Comparison of ENCODE assay signal across 12 cellular contexts in genomic region chr6:111461860-111462259, GRCh38. TPM values are rescaled to one million over a fixed set of nuclear protein-coding genes. Genes with fewer than 3 reads are reported as not detected.
DNase-seq lines count a peak whose midpoint lies in the region; ATAC-seq and TF ChIP-seq lines count a peak whose summit lies in the region.
"Had no signal": no experiment of that assay in that cellular context is flagged by ENCODE, and none has a peak within 500 bp of the region (broad histone marks: within the 10 kb centered on the region; RNA-seq: fewer than 3 reads in every experiment).

No MANE protein-coding gene starts in this region.

- H3K36me3 ChIP-seq in fibroblast of lung (ENCODE audit: control insufficient read depth, insufficient read depth, low read length): peaks cover 6% of the 10 kb centered on the region

- ATAC-seq in activated T-cell treated with anti-CD3 and anti-CD28 coated beads, Interleukin-2, amount 50 U/mL, for 72 hours (replicated peaks in 1 of 2): no peak
- ATAC-seq in stimulated activated naive CD8-positive, alpha-beta T cell treated with anti-CD3 and anti-CD28 coated beads, Interleukin-15, amount 100 ng/mL, for 72 hours: peak; percentile 42
- ATAC-seq in HG03139 (IDR thresholded peaks at IDR 0.05; ENCODE audit: unreplicated experiment) (no peak), HG03039 (IDR thresholded peaks at IDR 0.05; ENCODE audit: unreplicated experiment) (no peak)

- no peak overlapping the region for H3K9ac ChIP-seq in fibroblast of lung (ENCODE audit: insufficient read depth, low read length)

- peaks cover 2% of the 10 kb centered on the region for H4K20me1 ChIP-seq in fibroblast of lung (ENCODE audit: control insufficient read depth, extremely low read depth, insufficient read depth, low read length)

- peaks cover 3% of the 10 kb centered on the region for H3K4me1 ChIP-seq in fibroblast of lung (ENCODE audit: control insufficient read depth, extremely low read depth, insufficient read depth, low read length)

- H2AFZ ChIP-seq in fibroblast of lung (ENCODE audit: low read length): no peak overlapping the region

- H3K27ac ChIP-seq in fibroblast of lung (ENCODE audit: insufficient read depth, low read length): peak overlapping the region; percentile 28

- peaks cover 12 to 22% of the 10 kb centered on the region in 2 donors for H3K9me3 Mint-ChIP-seq in activated T-cell treated with anti-CD3 and anti-CD28 coated beads, Interleukin-2, amount 50 U/mL, for 72 hours
- H3K9me3 Mint-ChIP-seq in T-helper 2 cell treated with Interferon-gamma antibody and Interleukin-4, amounts not matched to agents 5 μg/mL and 100 μg/mL, for 36 hours: peaks cover 28% of the 10 kb centered on the region
- H3K9me3 Mint-ChIP-seq in stimulated activated naive CD8-positive, alpha-beta T cell treated with anti-CD3 and anti-CD28 coated beads, Interleukin-15, amount 100 ng/mL, for 72 hours: peaks cover 28 to 31% of the 10 kb centered on the region in 2 donors

- no peaks in the 10 kb centered on the region for H3K27me3 ChIP-seq in fibroblast of lung (ENCODE audit: control insufficient read depth, insufficient read depth, low read length)
- H3K27me3 ChIP-seq: BE2C had no signal

- no peak for TF ChIP-seq CTCF in fibroblast of lung (conservative IDR thresholded peaks at IDR 0.05 in 1 of 2, IDR thresholded peaks at IDR 0.05 in 1 of 2; ENCODE audit: low read depth in 1 of 2, low read length in 2 of 2)

- H3K4me3 Mint-ChIP-seq in activated T-cell treated with anti-CD3 and anti-CD28 coated beads, Interleukin-2, amount 50 U/mL, for 72 hours: peak overlapping the region; percentile 42 to 80
- H3K4me3 Mint-ChIP-seq in T-helper 2 cell treated with Interferon-gamma antibody and Interleukin-4, amounts not matched to agents 5 μg/mL and 100 μg/mL, for 36 hours: peak overlapping the region; percentile 65
- H3K4me3 Mint-ChIP-seq in stimulated activated naive CD8-positive, alpha-beta T cell treated with anti-CD3 and anti-CD28 coated beads, Interleukin-15, amount 100 ng/mL, for 72 hours: peak overlapping the region; percentile 47 to 53

- peak overlapping the region; percentile 87 for H3K4me2 ChIP-seq in fibroblast of lung (ENCODE audit: extremely low read depth, insufficient read depth, low read length)

- H3K27ac Mint-ChIP-seq in activated T-cell treated with anti-CD3 and anti-CD28 coated beads, Interleukin-2, amount 50 U/mL, for 72 hours: peak overlapping the region; percentile 71
- peak overlapping the region; percentile 60 for H3K27ac Mint-ChIP-seq in T-helper 2 cell treated with Interferon-gamma antibody and Interleukin-4, amounts not matched to agents 5 μg/mL and 100 μg/mL, for 36 hours
- peak overlapping the region in 1 of 2 donors; percentile 31 for H3K27ac Mint-ChIP-seq in stimulated activated naive CD8-positive, alpha-beta T cell treated with anti-CD3 and anti-CD28 coated beads, Interleukin-15, amount 100 ng/mL, for 72 hours

- H3K79me2 ChIP-seq in fibroblast of lung (ENCODE audit: control insufficient read depth, insufficient read depth, low read length): peaks cover 74% of the 10 kb centered on the region

- peak overlapping the region in 3 of 4 experiments; percentile 19 to 39 (median 26) for H3K4me3 ChIP-seq in fibroblast of lung (replicated peaks in 1 of 4; ENCODE audit: control extremely low read depth in 1 of 4, insufficient read depth in 1 of 4, low read depth in 3 of 4, low read length in 4 of 4)

- H3K4me1 Mint-ChIP-seq in activated T-cell treated with anti-CD3 and anti-CD28 coated beads, Interleukin-2, amount 50 U/mL, for 72 hours (ENCODE audit: low read depth): peaks cover 20% of the 10 kb centered on the region
- peaks cover 18% of the 10 kb centered on the region for H3K4me1 Mint-ChIP-seq in T-helper 2 cell treated with Interferon-gamma antibody and Interleukin-4, amounts not matched to agents 5 μg/mL and 100 μg/mL, for 36 hours (ENCODE audit: low read depth)
- peaks cover 29% of the 10 kb centered on the region for H3K4me1 Mint-ChIP-seq in stimulated activated naive CD8-positive, alpha-beta T cell treated with anti-CD3 and anti-CD28 coated beads, Interleukin-15, amount 100 ng/mL, for 72 hours

- peaks cover 25 to 27% of the 10 kb centered on the region in 2 donors for H3K36me3 Mint-ChIP-seq in activated T-cell treated with anti-CD3 and anti-CD28 coated beads, Interleukin-2, amount 50 U/mL, for 72 hours (ENCODE audit: insufficient read depth in 2 of 2)
- H3K36me3 Mint-ChIP-seq in T-helper 2 cell treated with Interferon-gamma antibody and Interleukin-4, amounts not matched to agents 5 μg/mL and 100 μg/mL, for 36 hours (ENCODE audit: low read depth): peaks cover 36% of the 10 kb centered on the region

- no peaks in the 10 kb centered on the region for H3K9me3 ChIP-seq in fibroblast of lung (ENCODE audit: control insufficient read depth, insufficient read depth, low read depth, low read length)
- H3K9me3 ChIP-seq: BE2C had no signal

- H3K27me3 Mint-ChIP-seq in activated T-cell treated with anti-CD3 and anti-CD28 coated beads, Interleukin-2, amount 50 U/mL, for 72 hours (ENCODE audit: low read depth): no peaks in the 10 kb centered on the region
- no peaks in the 10 kb centered on the region for H3K27me3 Mint-ChIP-seq in T-helper 2 cell treated with Interferon-gamma antibody and Interleukin-4, amounts not matched to agents 5 μg/mL and 100 μg/mL, for 36 hours (ENCODE audit: low read depth)
- no peaks in the 10 kb centered on the region for H3K27me3 Mint-ChIP-seq in stimulated activated naive CD8-positive, alpha-beta T cell treated with anti-CD3 and anti-CD28 coated beads, Interleukin-15, amount 100 ng/mL, for 72 hours

- DNase-seq in activated T-cell treated with anti-CD3 and anti-CD28 coated beads, Interleukin-2, amount 50 U/mL, for 72 hours: no peak
- no peak for DNase-seq in activated T-cell treated with anti-CD3 and anti-CD28 coated beads, Interleukin-2, amount 50 U/mL, for 48 hours
- no peak for DNase-seq in T-helper 2 cell treated with Interferon-gamma antibody and Interleukin-4, amounts not matched to agents 5 μg/mL and 100 μg/mL, for 36 hours (ENCODE audit: low spot score)
- no peak for DNase-seq in fibroblast of lung (ENCODE audit: low read depth in 2 of 2)
- no peak for DNase-seq in stimulated activated naive CD8-positive, alpha-beta T cell treated with anti-CD3 and anti-CD28 coated beads, Interleukin-15, amount 100 ng/mL, for 72 hours
- no peak for DNase-seq in NCI-H226
- DNase-seq: BE2C; effector CD4-positive, alpha-beta T cell; hypothalamus; NCI-H146 had no signal

RNA-seq across cellular contexts. Expression of gene REV3L, which starts 21.2 kb away (rescaled TPM):
- total RNA-seq in activated T-cell treated with anti-CD3 and anti-CD28 coated beads, Interleukin-2, amount 50 U/mL, for 72 hours: 10 to 100 TPM; 17.4 to 19.3 TPM
- total RNA-seq in fibroblast of lung: 59.1 and 127 TPM in 2 replicates
- polyA plus RNA-seq in fibroblast of lung: 32.6 and 42.9 TPM in 2 replicates
- 18.5 and 21.3 TPM in 2 replicates for polyA plus RNA-seq in fibroblast of lung (2012)
- polyA minus RNA-seq in fibroblast of lung (ENCODE audit: low replicate concordance): 10.3 and 22.5 TPM in 2 replicates
